Comparison of ENCODE assay signal across 28 cellular contexts in the genomic region with DNA sequence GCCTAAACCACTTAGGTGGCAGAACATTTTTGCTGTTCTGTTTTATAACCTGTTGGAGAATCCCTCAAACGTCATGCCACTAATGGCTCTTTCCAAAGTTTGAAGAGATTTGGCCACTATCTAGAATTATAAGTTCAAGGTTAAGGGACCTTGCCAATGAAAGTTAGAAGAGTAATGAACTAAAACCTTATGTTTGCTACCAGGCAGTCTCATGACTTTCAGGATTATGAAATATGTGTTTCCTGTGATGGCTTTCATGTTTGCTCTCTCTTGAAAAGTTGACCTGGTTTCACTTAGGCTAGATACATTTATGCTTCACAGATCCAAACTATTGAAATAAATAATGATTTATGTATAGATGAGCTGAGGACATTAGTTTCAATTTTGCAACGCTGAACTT.
"Had no signal": no experiment of that assay in that cellular context is flagged by ENCODE, and none has a peak within 500 bp of the region (broad histone marks: within the 10 kb centered on the region; RNA-seq: fewer than 3 reads in every experiment).

No MANE protein-coding gene starts in this region.

- ATAC-seq: activated CD4-positive, CD25-positive, alpha-beta regulatory T cell treated with anti-CD3 and anti-CD28 coated beads, Interleukin-2, amount 50 U/mL, for 24 hours; gastroesophageal sphincter; left cardiac atrium; naive thymus-derived CD8-positive, alpha-beta T cell; psoas muscle; upper lobe of right lung had no signal

- H3K27ac Mint-ChIP-seq: activated T-cell treated with anti-CD3 and anti-CD28 coated beads, Interleukin-2, amount 50 U/mL, for 24 hours; memory B cell; naive thymus-derived CD8-positive, alpha-beta T cell had no signal

- H3K36me3 ChIP-seq: breast epithelium, gastroesophageal sphincter, spleen, suprapubic skin, tibial artery, upper lobe of right lung, WERI-Rb-1 had no signal

- H3K27me3 Mint-ChIP-seq: activated T-cell treated with anti-CD3 and anti-CD28 coated beads, Interleukin-2, amount 50 U/mL, for 24 hours; memory B cell; naive thymus-derived CD8-positive, alpha-beta T cell had no signal

- H3K4me3 ChIP-seq: breast epithelium, gastroesophageal sphincter, psoas muscle, spleen, suprapubic skin, tibial artery, upper lobe of right lung had no signal

- H3K27ac ChIP-seq: breast epithelium, gastroesophageal sphincter, parathyroid adenoma, psoas muscle, spleen, suprapubic skin, tibial artery, upper lobe of right lung, WERI-Rb-1 had no signal

- H3K27me3 ChIP-seq: breast epithelium, gastroesophageal sphincter, spleen, suprapubic skin, tibial artery, upper lobe of right lung had no signal

- H3K79me2 ChIP-seq: parathyroid adenoma had no signal

- H2AFZ ChIP-seq: parathyroid adenoma had no signal

- H3K4me1 Mint-ChIP-seq: memory B cell; naive thymus-derived CD8-positive, alpha-beta T cell had no signal

- DNase-seq: activated CD4-positive, alpha-beta T cell treated with anti-CD3 and anti-CD28 coated beads for 48 hours; activated CD4-positive, alpha-beta T cell treated with anti-CD3 and anti-CD28 coated beads, Interleukin-2, amount 50 U/mL, for 48 hours; activated CD8-positive, alpha-beta memory T cell treated with anti-CD3 and anti-CD28 coated beads, Interleukin-2, amount 50 U/mL, for 48 hours; activated gamma-delta T cell treated with Interleukin-2 at 50 U/mL for 16 hours; activated naive CD4-positive, alpha-beta T cell treated with anti-CD3 and anti-CD28 coated beads, Interleukin-2, amount 50 U/mL, for 16 hours; activated T-cell treated with anti-CD3 and anti-CD28 coated beads, Interleukin-2, amount 50 U/mL, for 24 hours; amygdala; central memory CD4-positive, alpha-beta T cell; head of caudate nucleus; hippocampal formation; left cardiac atrium; midbrain; naive thymus-derived CD8-positive, alpha-beta T cell; nucleus accumbens; psoas muscle; spleen; stimulated activated naive CD4-positive, alpha-beta T cell; T-helper 9 cell; tibial artery; upper lobe of right lung; WERI-Rb-1 had no signal

- H3K4me3 Mint-ChIP-seq: activated T-cell treated with anti-CD3 and anti-CD28 coated beads, Interleukin-2, amount 50 U/mL, for 24 hours; memory B cell; naive thymus-derived CD8-positive, alpha-beta T cell; neural crest cell had no signal

- H3K9me3 Mint-ChIP-seq: memory B cell had no signal

- H3K36me3 Mint-ChIP-seq: memory B cell had no signal

- H3K9ac ChIP-seq: parathyroid adenoma had no signal

- H3K9me3 ChIP-seq: breast epithelium, gastroesophageal sphincter, psoas muscle, suprapubic skin, upper lobe of right lung had no signal

- H3K4me1 ChIP-seq: breast epithelium, gastroesophageal sphincter, parathyroid adenoma, psoas muscle, spleen, suprapubic skin, tibial artery, upper lobe of right lung had no signal
